19 cellular contexts compared by ENCODE assay signal in genomic region chr15:44836094-44836493, GRCh38.
"Had no signal": no experiment of that assay in that cellular context is flagged by ENCODE, and none has a peak within 500 bp of the region (broad histone marks: within the 10 kb centered on the region; RNA-seq: fewer than 3 reads in every experiment).

No MANE protein-coding gene starts in this region.

- H3K4me1 Mint-ChIP-seq: memory B cell had no signal

- H3K27me3 Mint-ChIP-seq: activated CD4-positive, alpha-beta memory T cell treated with anti-CD3 and anti-CD28 coated beads, Interleukin-2, amount 10 ng/mL, durations not matched to agents 7 days and 5 days; memory B cell; progenitor cell of endocrine pancreas had no signal

- H3K36me3 Mint-ChIP-seq: memory B cell; natural killer cell treated with Interleukin-12 subunit alpha and Interleukin-12 subunit beta and Interleukin-15 and Interleukin-18, amount 100 ng/mL, for 72 hours had no signal

- DNase-seq: activated CD4-positive, alpha-beta memory T cell treated with anti-CD3 and anti-CD28 coated beads, Interleukin-2, amount 10 ng/mL, durations not matched to agents 7 days and 5 days; activated CD4-positive, alpha-beta T cell treated with anti-CD3 and anti-CD28 coated beads for 1 hour; activated CD8-positive, alpha-beta memory T cell treated with anti-CD3 and anti-CD28 coated beads, Interleukin-2, amount 50 U/mL, for 4 hours; activated naive CD4-positive, alpha-beta T cell; body of pancreas; central memory CD4-positive, alpha-beta T cell; cortex of kidney; effector memory CD4-positive, alpha-beta T cell; hypothalamus; left lung; nucleus accumbens; stimulated activated CD4-positive, alpha-beta T cell treated with anti-CD3 and anti-CD28 coated beads, Interleukin-12 subunit alpha, Interleukin-12 subunit beta, amount 100 ng/mL, for 4 hours; stimulated activated CD4-positive, alpha-beta T cell treated with anti-CD3 and anti-CD28 coated beads, Interleukin-2, amount 100 ng/mL, for 48 hours; stimulated activated naive CD4-positive, alpha-beta T cell treated with Interleukin-2 at 50 U/mL for 16 hours; upper lobe of left lung had no signal

- H3K27ac Mint-ChIP-seq: activated CD4-positive, alpha-beta memory T cell treated with anti-CD3 and anti-CD28 coated beads, Interleukin-2, amount 10 ng/mL, durations not matched to agents 7 days and 5 days; activated T-helper 1 cell treated with anti-CD3 and anti-CD28 coated beads, Interleukin-12 subunit alpha, Interleukin-12 subunit beta, Interleukin-2, Interleukin-4 antibody, amounts not matched to agents 30 ng/mL and 10 ng/mL and 1 ng/mL, durations not matched to agents 14 hours and 24 hours and 36 hours; memory B cell; natural killer cell treated with Interleukin-12 subunit alpha and Interleukin-12 subunit beta and Interleukin-15 and Interleukin-18, amount 100 ng/mL, for 72 hours; progenitor cell of endocrine pancreas had no signal

- H3K9me3 Mint-ChIP-seq: activated CD4-positive, alpha-beta memory T cell treated with anti-CD3 and anti-CD28 coated beads, Interleukin-2, amount 10 ng/mL, durations not matched to agents 7 days and 5 days; activated T-helper 1 cell treated with anti-CD3 and anti-CD28 coated beads, Interleukin-12 subunit alpha, Interleukin-12 subunit beta, Interleukin-2, Interleukin-4 antibody, amounts not matched to agents 30 ng/mL and 10 ng/mL and 1 ng/mL, durations not matched to agents 14 hours and 24 hours and 36 hours; memory B cell; natural killer cell treated with Interleukin-12 subunit alpha and Interleukin-12 subunit beta and Interleukin-15 and Interleukin-18, amount 100 ng/mL, for 72 hours had no signal

- H3K4me3 Mint-ChIP-seq: activated CD4-positive, alpha-beta memory T cell treated with anti-CD3 and anti-CD28 coated beads, Interleukin-2, amount 10 ng/mL, durations not matched to agents 7 days and 5 days; activated T-helper 1 cell treated with anti-CD3 and anti-CD28 coated beads, Interleukin-12 subunit alpha, Interleukin-12 subunit beta, Interleukin-2, Interleukin-4 antibody, amounts not matched to agents 30 ng/mL and 10 ng/mL and 1 ng/mL, durations not matched to agents 14 hours and 24 hours and 36 hours; memory B cell; natural killer cell treated with Interleukin-12 subunit alpha and Interleukin-12 subunit beta and Interleukin-15 and Interleukin-18, amount 100 ng/mL, for 72 hours had no signal
